ENCODE assay signal across 8 cellular contexts in genomic region chr19:10416083-10416379, GRCh38. TPM values are rescaled to one million over a fixed set of nuclear protein-coding genes. Genes with fewer than 3 reads are reported as not detected.
A peak's percentile ranks its signal among the peaks of the same experiment; 100 is the strongest.
DNase-seq lines count a peak whose midpoint lies in the region; ATAC-seq, FAIRE-seq and TF ChIP-seq lines count a peak whose summit lies in the region.

No MANE protein-coding gene starts in this region.

- H4K5ac ChIP-seq in mesendoderm (ENCODE audit: low read length) = no peak overlapping the region

- peak overlapping the region; percentile 77 for H3K4me2 ChIP-seq in A549
- peak overlapping the region; percentile 68 for H3K4me2 ChIP-seq in mesendoderm (ENCODE audit: low read length)

- H3K79me1 ChIP-seq in mesendoderm (ENCODE audit: low read length) = no peaks in the 10 kb centered on the region

- TF ChIP-seq CTCF in A549 (IDR thresholded peaks at IDR 0.05) = no peak
- no peak for TF ChIP-seq CTCF in HFF-Myc (IDR thresholded peaks at IDR 0.05; ENCODE audit: low read depth, low read length, missing control alignments)
- no peak for TF ChIP-seq CTCF in brain microvascular endothelial cell (IDR thresholded peaks at IDR 0.05; ENCODE audit: low read depth, low read length, missing control alignments)

- no peak overlapping the region for H4K8ac ChIP-seq in mesendoderm (ENCODE audit: low read depth, low read length)

- peak overlapping the region; percentile 71 to 87 for H3K27ac ChIP-seq in A549
- no peak overlapping the region for H3K27ac ChIP-seq in brain microvascular endothelial cell
- no peak overlapping the region for H3K27ac ChIP-seq in mesendoderm (ENCODE audit: low read depth, low read length)

- H2AK5ac ChIP-seq in mesendoderm (ENCODE audit: low read length) = no peak overlapping the region

- H3K27me3 ChIP-seq in brain microvascular endothelial cell (replicated peaks) (no peaks in the 10 kb centered on the region), mesendoderm (ENCODE audit: insufficient read depth, low read length, poor library complexity) (peaks cover 1% of the 10 kb centered on the region)

- no peak for FAIRE-seq in A549 (lab: Jason Lieb, UNC)

- H3K4me1 ChIP-seq in A549 (peaks cover 24% of the 10 kb centered on the region), mesendoderm (ENCODE audit: control insufficient read depth, low read depth, low read length) (no peaks in the 10 kb centered on the region)

- H3K79me2 ChIP-seq in mesendoderm (ENCODE audit: control insufficient read depth, insufficient read depth, low read length) = no peaks in the 10 kb centered on the region

- H3K23ac ChIP-seq in mesendoderm (ENCODE audit: low read length) = no peak overlapping the region

- no peaks in the 10 kb centered on the region for H3K36me3 ChIP-seq in brain microvascular endothelial cell (replicated peaks)
- H3K36me3 ChIP-seq in mesendoderm (ENCODE audit: control insufficient read depth, insufficient read depth, low read length) = no peaks in the 10 kb centered on the region

- peak overlapping the region; percentile 61 for H3K56ac ChIP-seq in mesendoderm (ENCODE audit: low read length)

- no peak overlapping the region for H2BK5ac ChIP-seq in mesendoderm (ENCODE audit: low read length)

- CTCF ChIA-PET in A549 (lab: Yijun Ruan, JAX) = interaction anchor here (0.6 to 7.1 kb wide), 17 partner anchors 11 to 248 kb away, joined by 3 to 172 read pairs (median 4); partner anchors contain the start of genes CDC37, ICAM1 and ICAM5

- H2BK120ac ChIP-seq in mesendoderm (ENCODE audit: low read depth, low read length) = no peak overlapping the region

- in situ Hi-C loops in brain microvascular endothelial cell (cut with HindIII; ENCODE audit: low pct_ligation_motif_present, low sequenced_read_pairs) = no loop called here

- DNase-seq in A549 (ENCODE audit: low read depth in 1 of 2, low spot score in 1 of 2) (no peak), HFF-Myc (ENCODE audit: extremely low read depth, low read depth) (no peak), brain microvascular endothelial cell (no peak), mesendoderm (no peak), NCI-H2171 (lab: John Stamatoyannopoulos, UW) (no peak), SKM-1 (lab: John Stamatoyannopoulos, UW; ENCODE audit: unreplicated experiment) (no peak), H4 (ENCODE audit: low spot score) (no peak)
- no peak for DNase-seq in activated effector memory CD4-positive, alpha-beta T cell treated with anti-CD3 and anti-CD28 coated beads, Interleukin-2, amount 50 U/mL, for 16 hours

- no peak for ATAC-seq in A549

- peak overlapping the region; percentile 56 for H3K9ac ChIP-seq in mesendoderm (ENCODE audit: low read length)

- TF ChIP-seq RAD21 in A549 (conservative IDR thresholded peaks at IDR 0.05 in 1 of 2, IDR thresholded peaks at IDR 0.05 in 1 of 2) = no peak

- H3K18ac ChIP-seq in mesendoderm (ENCODE audit: low read length) = no peak overlapping the region

- POLR2A ChIA-PET in A549 (lab: Yijun Ruan, JAX) = interaction anchor here (0.8 kb wide), 1 partner anchor 12 kb away, joined by 4 read pairs; the partner anchor contains the start of gene CDC37

- no peak for TF ChIP-seq EP300 in A549 (IDR thresholded peaks at IDR 0.05)

- H3K4ac ChIP-seq in mesendoderm (ENCODE audit: low read depth, low read length) = no peak overlapping the region

- no peak overlapping the region for H2BK15ac ChIP-seq in mesendoderm (replicated peaks; ENCODE audit: low read depth)

- WGBS in A549 (ENCODE audit: missing lambda C conversion rate) = 2% methylated on average over 9 of the region's 9 CpGs
- WGBS in mesendoderm (ENCODE audit: extremely low coverage, insufficient coverage, low lambda C conversion rate) = no CpG with 5 or more reads among the region's 9 CpGs

- H3K4me3 ChIP-seq in A549 (peak overlapping the region; percentile 63), HFF-Myc (replicated peaks; ENCODE audit: low read depth, low read length) (peak overlapping the region; percentile 49), brain microvascular endothelial cell (ENCODE audit: low read depth, low read length) (peak overlapping the region; percentile 64), mesendoderm (ENCODE audit: low read length) (no peak overlapping the region)

- H3K9me3 ChIP-seq in A549 = 0 out of 3 replicates have a peak, but pooled peaks cover 4% of the 10 kb centered on the region

- no peak for TF ChIP-seq POLR2A in A549 (IDR thresholded peaks at IDR 0.05; ENCODE audit: low read length)

TF ChIP-seq in A549, 52 proteins besides CTCF, POLR2A, EP300 and RAD21:
- TF ChIP-seq FOSB (CRISPR knock-in tag; IDR thresholded peaks at IDR 0.05) (no peak), RFX5 (IDR thresholded peaks at IDR 0.05) (no peak), HEYL (CRISPR knock-in tag; IDR thresholded peaks at IDR 0.05) (no peak), ZFP36 (IDR thresholded peaks at IDR 0.05; ENCODE audit: borderline replicate concordance, partially characterized antibody) (no peak), REST (IDR thresholded peaks at IDR 0.05) (no peak), HMGXB4 (CRISPR knock-in tag; IDR thresholded peaks at IDR 0.05; ENCODE audit: borderline replicate concordance) (no peak)

RNA-seq across cellular contexts. Expression of gene PDE4A, which starts 4.3 kb away (rescaled TPM):
- polyA plus RNA-seq in A549 (2011; rRNA removed) = 1.2 and 2.2 TPM in 2 replicates
- 2.4 and 3.5 TPM in 2 replicates for polyA plus RNA-seq in A549 (2012; cell fraction: cytosol; rRNA removed)
- polyA plus RNA-seq in A549 (2012; cell fraction: nucleus; rRNA removed) = 4.6 and 5.4 TPM in 2 replicates
- polyA plus RNA-seq in A549 (2017; fragmentation: RNase III; extraction: RNeasy Plus Mini Kit Qiagen cat#74134 plus additional on column Dnase treatment) = 3.7 to 3.9 TPM (median 3.9 TPM) in 3 replicates
- 5.6 and 7.0 TPM in 2 replicates for polyA minus RNA-seq in A549 (2011; rRNA and poly(A)+ RNA removed)
- polyA plus RNA-seq in mesendoderm (2013, experiment 1 of 2) = 1.4 TPM
- 1.4 TPM for polyA plus RNA-seq in mesendoderm (2013, experiment 2 of 2)
- total RNA-seq in H4 (2014; rRNA removed; shearing (Covaris generic)) = 1.0 and 1.1 TPM in 2 replicates

RNA-seq across cellular contexts. Expression of gene CDC37, which starts 12.7 kb away (rescaled TPM):
- polyA plus RNA-seq in A549 (2011; rRNA removed) (125 and 152 TPM in 2 replicates), A549 (2017; fragmentation: RNase III; extraction: RNeasy Plus Mini Kit Qiagen cat#74134 plus additional on column Dnase treatment) (214 to 236 TPM (median 220 TPM) in 3 replicates)
- polyA plus RNA-seq in A549 (2012; cell fraction: cytosol; rRNA removed) = 336 and 384 TPM in 2 replicates
- polyA plus RNA-seq in A549 (2012; cell fraction: nucleus; rRNA removed) = 630 and 656 TPM in 2 replicates
- polyA minus RNA-seq in A549 (2011; rRNA and poly(A)+ RNA removed) = 57.2 and 58.2 TPM in 2 replicates
- polyA plus RNA-seq in mesendoderm (2013, experiment 1 of 2) = 151 TPM
- 153 TPM for polyA plus RNA-seq in mesendoderm (2013, experiment 2 of 2)
- total RNA-seq in H4 (2014; rRNA removed; shearing (Covaris generic)) = 105 and 132 TPM in 2 replicates

RNA-seq across cellular contexts. Expression of gene TYK2, which starts 35.7 kb away (rescaled TPM):
- polyA plus RNA-seq in A549 (2011; rRNA removed) = 17.0 and 41.4 TPM in 2 replicates
- 45.6 and 49.9 TPM in 2 replicates for polyA plus RNA-seq in A549 (2012; cell fraction: cytosol; rRNA removed)
- 275 and 321 TPM in 2 replicates for polyA plus RNA-seq in A549 (2012; cell fraction: nucleus; rRNA removed)
- 51.9 to 65.6 TPM (median 57.1 TPM) in 3 replicates for polyA plus RNA-seq in A549 (2017; fragmentation: RNase III; extraction: RNeasy Plus Mini Kit Qiagen cat#74134 plus additional on column Dnase treatment)
- 29.5 and 37.4 TPM in 2 replicates for polyA minus RNA-seq in A549 (2011; rRNA and poly(A)+ RNA removed)
- 21.2 TPM for polyA plus RNA-seq in mesendoderm (2013, experiment 1 of 2)
- 21.8 TPM for polyA plus RNA-seq in mesendoderm (2013, experiment 2 of 2)
- total RNA-seq in H4 (2014; rRNA removed; shearing (Covaris generic)) = 28.2 and 37.1 TPM in 2 replicates

Comparison
In these comparisons a context has a peak if more than half of its experiments do, and no peak if none do; other contexts are left out.
1. H3K27ac ChIP-seq: peak in A549 (2 of 2); none in brain microvascular endothelial cell (single experiment) and mesendoderm (single experiment).